Comparison of ENCODE assay signal across 8 cellular contexts in the genomic region with DNA sequence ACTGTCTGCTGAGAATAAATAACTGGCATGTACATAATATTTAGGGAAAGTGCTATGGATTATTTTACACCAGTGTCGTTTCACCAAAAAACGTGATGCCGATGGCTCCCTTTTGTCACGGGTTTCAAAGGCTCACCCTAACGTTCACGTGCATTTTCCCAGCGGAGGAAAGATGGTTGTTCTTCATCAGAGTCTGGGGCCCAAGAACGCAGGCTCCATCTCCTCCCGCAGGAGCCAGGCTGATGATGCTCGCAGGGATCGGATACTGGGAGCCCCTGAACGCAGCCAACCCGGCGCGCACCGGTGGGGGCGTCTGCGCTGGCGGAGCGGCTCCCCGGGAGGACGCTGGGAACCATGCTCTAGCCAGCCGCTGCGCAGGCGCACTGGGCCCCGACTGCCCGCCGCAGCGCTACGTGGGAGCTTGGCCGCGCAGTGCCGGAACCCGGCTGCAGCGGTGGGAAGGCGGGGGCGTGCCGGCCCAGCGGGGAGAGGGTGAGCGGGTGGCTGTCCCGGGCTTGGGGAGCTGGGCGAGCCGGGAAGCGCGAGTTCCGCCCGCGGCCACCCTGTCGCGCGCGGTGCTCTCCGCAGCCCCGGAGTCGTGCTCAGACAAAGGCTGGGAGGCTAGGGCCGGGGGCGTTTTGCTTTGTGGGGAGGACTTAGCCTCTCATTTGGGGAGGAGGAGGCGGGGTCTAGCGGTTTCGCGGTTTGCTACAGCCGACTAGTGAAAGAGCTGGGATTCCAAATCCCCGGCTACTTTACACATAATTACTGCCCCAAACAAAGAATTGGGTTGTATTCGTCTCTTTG.
DNase-seq lines count a peak whose midpoint lies in the region; ATAC-seq lines count a peak whose summit lies in the region.

TSS of gene ZFP69B (plus strand) at position 793 of the 807 bp plus-strand sequence. CDS start 486 bp downstream, outside the sequence.

- DNase-seq in AG08395 (ENCODE audit: low spot score) (peak; percentile 99), NCI-H2227 treated with DMSO at 0.1 percent for 48 hours (lab: John Stamatoyannopoulos, UW) (peak; percentile 95), islet precursor cell (peak; percentile 97)
- peak; percentile 69 to 73 (median 70) for DNase-seq in activated CD4-positive, CD25-positive, alpha-beta regulatory T cell (lab: John Stamatoyannopoulos, UW)
- peak; percentile 80 for DNase-seq in central memory CD4-positive, alpha-beta T cell
- peak; percentile 80 to 90 for DNase-seq in stimulated activated CD4-positive, alpha-beta T cell treated with anti-CD3 and anti-CD28 coated beads, Interleukin-12 subunit alpha, Interleukin-12 subunit beta, amount 100 ng/mL, for 24 hours (ENCODE audit: low read depth in 2 of 2)

- ATAC-seq in GM18907 (IDR thresholded peaks at IDR 0.05; ENCODE audit: unreplicated experiment) (peak; percentile 86), HG03159 (IDR thresholded peaks at IDR 0.05; ENCODE audit: unreplicated experiment) (peak; percentile 77)

Comparison
In these comparisons a context has a peak if more than half of its experiments do, and no peak if none do; other contexts are left out.
1. Peak in every context shown above with its lines: DNase-seq and ATAC-seq.